In the genomic region with DNA sequence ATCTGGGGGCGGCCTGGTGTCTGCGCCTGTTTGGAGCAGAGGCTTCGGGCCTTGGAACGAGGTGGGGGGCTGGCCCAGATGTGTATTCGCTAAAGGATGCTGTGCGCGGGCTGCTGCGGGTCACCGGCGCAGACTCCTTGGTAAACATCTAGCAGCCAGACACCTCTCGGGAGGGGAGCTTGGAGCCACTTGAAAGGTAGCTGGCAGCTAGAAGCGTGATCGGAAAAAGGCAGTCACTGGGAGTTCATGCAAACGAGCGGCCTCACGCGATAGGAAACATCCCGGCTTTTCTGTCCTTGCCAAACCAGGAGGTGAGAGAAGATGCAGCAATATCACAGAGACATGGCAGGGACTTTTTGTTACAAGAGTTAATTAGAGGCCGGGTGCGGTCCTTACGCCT, we compare ENCODE assay signal across 1 cellular context.
TF ChIP-seq lines count a peak whose summit lies in the region.

No MANE protein-coding gene starts in this region.

TF ChIP-seq in IMR-90, 13 proteins besides CTCF, POLR2A, EP300 and RAD21 (continued from another document):
- TF ChIP-seq, protein P1, sequence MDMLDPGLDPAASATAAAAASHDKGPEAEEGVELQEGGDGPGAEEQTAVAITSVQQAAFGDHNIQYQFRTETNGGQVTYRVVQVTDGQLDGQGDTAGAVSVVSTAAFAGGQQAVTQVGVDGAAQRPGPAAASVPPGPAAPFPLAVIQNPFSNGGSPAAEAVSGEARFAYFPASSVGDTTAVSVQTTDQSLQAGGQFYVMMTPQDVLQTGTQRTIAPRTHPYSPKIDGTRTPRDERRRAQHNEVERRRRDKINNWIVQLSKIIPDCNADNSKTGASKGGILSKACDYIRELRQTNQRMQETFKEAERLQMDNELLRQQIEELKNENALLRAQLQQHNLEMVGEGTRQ (IDR thresholded peaks at IDR 0.05; ENCODE audit: low read depth, low read length), result no peak
- TF ChIP-seq BHLHE40 (IDR thresholded peaks at IDR 0.05; ENCODE audit: low read depth, low read length) (no peak), FOS (IDR thresholded peaks at IDR 0.05; ENCODE audit: low read depth, low read length) (no peak), CEBPB (IDR thresholded peaks at IDR 0.05; ENCODE audit: low read depth, low read length) (no peak)
